In genomic region chr1:180265871-180266270, GRCh38 we compare ENCODE assay signal across 1 cellular context.
TF ChIP-seq lines count a peak whose summit lies in the region.

No MANE protein-coding gene starts in this region.

TF ChIP-seq in WTC11, 78 proteins besides CTCF, POLR2A, EP300 and RAD21 (continued from another document):
- TF ChIP-seq PRDM15 (CRISPR knock-in tag; IDR thresholded peaks at IDR 0.05) (no peak), ELF4 (CRISPR knock-in tag; IDR thresholded peaks at IDR 0.05; ENCODE audit: low read depth) (no peak)
